8 cellular contexts compared by ENCODE assay signal in genomic region chr19:18612772-18613588, GRCh38. TPM values are rescaled to one million over a fixed set of nuclear protein-coding genes. Genes with fewer than 3 reads are reported as not detected.
DNase-seq lines count a peak whose midpoint lies in the region; ATAC-seq and TF ChIP-seq lines count a peak whose summit lies in the region.

TSS of gene TMEM59L (plus strand) at chr19:18612870. CDS start at chr19:18612959, 89 bp downstream.

- H3K27ac Mint-ChIP-seq in mesothelial cell of epicardium, result no peak within 1 kb of the TSS

- 5% methylated on average over 30 of the region's 70 CpGs; no CpG with 5 or more reads in 1 of the 2 donors for WGBS in transverse colon (ENCODE audit: low coverage in 1 of 2), 2 donors

- CTCF ChIA-PET in HEK293T (lab: Yijun Ruan, JAX), result no interaction called here

- peaks cover 84% of the 10 kb centered on the region for H3K27me3 Mint-ChIP-seq in mesothelial cell of epicardium (ENCODE audit: low read depth)

- no peak for ATAC-seq in HG03108 (IDR thresholded peaks at IDR 0.05; ENCODE audit: unreplicated experiment)

- H3K36me3 Mint-ChIP-seq in mesothelial cell of epicardium, result no peaks in the 10 kb centered on the region

- H3K4me3 ChIP-seq in SJSA1 (peak within 1 kb of the TSS; percentile 17; the same call in 1 of the 2 replicates), cardiac fibroblast (replicated peaks in 1 of 2; ENCODE audit: low read depth in 2 of 2, low read length in 2 of 2) (peak within 1 kb of the TSS; percentile 31 to 40), transverse colon (peak within 1 kb of the TSS; percentile 8 to 55 (median 34))

- TF ChIP-seq POLR2A in transverse colon (IDR thresholded peaks at IDR 0.05), result no peak

- in situ Hi-C loops in transverse colon (cut with MboI; ENCODE audit: low pct_ligation_motif_present in 1 of 4, low pct_unique_long_range_greater_than_20kb in 1 of 4, low sequenced_read_pairs in 3 of 4), result loop anchor here in 1 of 4 donors (25.0 kb wide), 1 partner anchor 199 kb away; no protein-coding TSS in a partner anchor

- H3K4me1 Mint-ChIP-seq in mesothelial cell of epicardium, result peaks cover 21% of the 10 kb centered on the region

- DNase-seq in SJSA1 (ENCODE audit: low read depth in 1 of 2, low spot score in 2 of 2) (no peak), cardiac fibroblast (ENCODE audit: low read depth in 2 of 2) (no peak), mesothelial cell of epicardium (ENCODE audit: low spot score in 2 of 2, unreplicated experiment in 2 of 2) (no peak), transverse colon (no peak), NCI-H1092 treated with DMSO at 0.1 percent for 48 hours (lab: John Stamatoyannopoulos, UW) (no peak), HEK293T (ENCODE audit: extremely low spot score) (no peak)

- intact Hi-C loops in transverse colon (cut with DNase I; ENCODE audit: low total_unique reads), result no loop called here

- TF ChIP-seq CTCF in cardiac fibroblast (IDR thresholded peaks at IDR 0.05; ENCODE audit: low read depth, low read length) (no peak), mesothelial cell of epicardium (IDR thresholded peaks at IDR 0.05; ENCODE audit: unreplicated experiment) (no peak), transverse colon (IDR thresholded peaks at IDR 0.05) (no peak)

- POLR2A ChIA-PET in HEK293T (lab: Yijun Ruan, JAX), result no interaction called here

- peaks cover 8% of the 10 kb centered on the region for H3K9me3 Mint-ChIP-seq in mesothelial cell of epicardium

- peak within 1 kb of the TSS; percentile 37; the same call in 1 of the 2 replicates for H3K9ac ChIP-seq in ES-I3 (ENCODE audit: low read depth, low read length)

- no peaks in the 10 kb centered on the region for H3K9me3 ChIP-seq in ES-I3 (ENCODE audit: control insufficient read depth, insufficient read depth, low read length)
- no peaks in the 10 kb centered on the region; the same call in 1 of the 2 replicates for H3K9me3 ChIP-seq in SJSA1 (replicated peaks)
- no peaks in the 10 kb centered on the region for H3K9me3 ChIP-seq in transverse colon

- H3K27me3 ChIP-seq in SJSA1 (replicated peaks) (peaks cover 74% of the 10 kb centered on the region), transverse colon (peaks cover 98% of the 10 kb centered on the region)

- H3K4me1 ChIP-seq in ES-I3 (ENCODE audit: insufficient read depth, low read length) (peaks cover 15% of the 10 kb centered on the region), SJSA1 (replicated peaks) (peaks cover 12% of the 10 kb centered on the region), transverse colon (peaks cover 6 to 29% (median 26%) of the 10 kb centered on the region in 4 donors)

- H3K36me3 ChIP-seq in ES-I3 (ENCODE audit: insufficient read depth, low read length) (no peaks in the 10 kb centered on the region), SJSA1 (no peaks in the 10 kb centered on the region), transverse colon (no peaks in the 10 kb centered on the region)

- H3K27ac ChIP-seq in SJSA1, result no peak within 1 kb of the TSS
- no peak within 1 kb of the TSS for H3K27ac ChIP-seq in transverse colon

- peak within 1 kb of the TSS; percentile 65 for H3K4me3 Mint-ChIP-seq in mesothelial cell of epicardium

- TF ChIP-seq EP300 in transverse colon (IDR thresholded peaks at IDR 0.05; ENCODE audit: low read depth), result no peak

TF ChIP-seq in HEK293T, 16 proteins besides CTCF, POLR2A, EP300 and RAD21:
- TF ChIP-seq FOXA1 (IDR thresholded peaks at IDR 0.05) (no peak), L3MBTL2 (conservative IDR thresholded peaks at IDR 0.05) (no peak), SP1 (IDR thresholded peaks at IDR 0.05) (no peak), ARNT (IDR thresholded peaks at IDR 0.05) (no peak), FOXK2 (IDR thresholded peaks at IDR 0.05) (no peak), HDGF (IDR thresholded peaks at IDR 0.05; ENCODE audit: borderline replicate concordance) (no peak), BHLHE40 (IDR thresholded peaks at IDR 0.05; ENCODE audit: borderline replicate concordance) (no peak), NFRKB (IDR thresholded peaks at IDR 0.05) (no peak), SUZ12 (IDR thresholded peaks at IDR 0.05) (no peak), TARDBP (IDR thresholded peaks at IDR 0.05) (no peak), CTBP1 (IDR thresholded peaks at IDR 0.05; ENCODE audit: borderline replicate concordance) (no peak), ELF4 (IDR thresholded peaks at IDR 0.05) (no peak), FOXM1 (IDR thresholded peaks at IDR 0.05; ENCODE audit: borderline replicate concordance) (no peak)
- TF ChIP-seq, protein P1, sequence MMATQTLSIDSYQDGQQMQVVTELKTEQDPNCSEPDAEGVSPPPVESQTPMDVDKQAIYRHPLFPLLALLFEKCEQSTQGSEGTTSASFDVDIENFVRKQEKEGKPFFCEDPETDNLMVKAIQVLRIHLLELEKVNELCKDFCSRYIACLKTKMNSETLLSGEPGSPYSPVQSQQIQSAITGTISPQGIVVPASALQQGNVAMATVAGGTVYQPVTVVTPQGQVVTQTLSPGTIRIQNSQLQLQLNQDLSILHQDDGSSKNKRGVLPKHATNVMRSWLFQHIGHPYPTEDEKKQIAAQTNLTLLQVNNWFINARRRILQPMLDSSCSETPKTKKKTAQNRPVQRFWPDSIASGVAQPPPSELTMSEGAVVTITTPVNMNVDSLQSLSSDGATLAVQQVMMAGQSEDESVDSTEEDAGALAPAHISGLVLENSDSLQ (IDR thresholded peaks at IDR 0.05), result no peak
TF ChIP-seq in HEK293T: peak in this region for 0.

RNA-seq across cellular contexts. Expression of gene TMEM59L, which starts in this region (rescaled TPM):
- total RNA-seq in SJSA1 (2014; rRNA removed; shearing (Covaris generic)), result not detected in 2 replicates
- total RNA-seq in mesothelial cell of epicardium, result 4.9 to 6.4 TPM (median 4.9 TPM) in 3 replicates
- 10 to 100 TPM in 2 of 4 donors, under 1 TPM in 2; 0.48 to 21.7 (median 8.6) TPM for total RNA-seq in transverse colon
